1 cellular context compared by ENCODE assay signal in genomic region chr2:112182581-112183034, GRCh38.
TF ChIP-seq lines count a peak whose summit lies in the region.

No MANE protein-coding gene starts in this region.

TF ChIP-seq in GM23338, 12 proteins besides CTCF, POLR2A, EP300 and RAD21 (continued from another document):
- TF ChIP-seq ZNF462 (CRISPR knock-in tag; IDR thresholded peaks at IDR 0.05) = no peak
- TF ChIP-seq EZH2phosphoT487 (IDR thresholded peaks at IDR 0.05; ENCODE audit: unreplicated experiment) = no peak
- TF ChIP-seq ZNF114 (CRISPR knock-in tag; IDR thresholded peaks at IDR 0.05) = no peak
- no peak for TF ChIP-seq EZH2 (IDR thresholded peaks at IDR 0.05; ENCODE audit: low read depth, unreplicated experiment)
TF ChIP-seq in GM23338: peak in this region for 0.
